6 cellular contexts compared by ENCODE assay signal in the genomic region with DNA sequence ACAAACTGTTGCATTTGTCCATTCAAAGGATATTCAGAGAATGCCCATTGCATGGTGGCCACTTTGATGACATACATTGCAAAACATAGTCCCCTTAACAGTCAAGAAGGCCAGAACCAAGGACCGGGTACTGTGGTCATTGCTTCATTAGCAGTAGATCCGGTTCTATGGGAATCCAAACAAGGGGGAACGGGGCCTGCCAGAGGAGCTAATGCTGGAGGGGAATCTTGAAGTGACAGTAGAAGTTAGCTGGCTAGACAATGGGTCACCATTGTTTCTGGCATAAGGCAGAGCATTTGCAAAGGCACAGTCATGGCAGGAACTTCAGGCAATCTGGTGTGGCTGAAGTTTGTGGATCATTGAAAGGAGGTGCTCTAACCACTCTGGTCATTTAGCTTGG.
"Had no signal": no experiment of that assay in that cellular context is flagged by ENCODE, and none has a peak within 500 bp of the region (broad histone marks: within the 10 kb centered on the region; RNA-seq: fewer than 3 reads in every experiment).

No MANE protein-coding gene starts in this region.

- H3K4me3 ChIP-seq: GM23338 had no signal

- H2AFZ ChIP-seq: GM23338 had no signal

- ATAC-seq: GM23338, HepG2 had no signal

- H3K4me2 ChIP-seq: GM23338 had no signal

- H3K27ac ChIP-seq: HL-60 had no signal

- FAIRE-seq: HepG2 had no signal

- DNase-seq: H7, HCEC 1CT, KBM-7 had no signal
